ENCODE assay signal across 8 cellular contexts in genomic region chr11:67391304-67392181, GRCh38. TPM values are rescaled to one million over a fixed set of nuclear protein-coding genes. Genes with fewer than 3 reads are reported as not detected.
DNase-seq lines count a peak whose midpoint lies in the region; ATAC-seq and TF ChIP-seq lines count a peak whose summit lies in the region.

TSS of gene RAD9A (plus strand) at chr11:67391986. CDS start at chr11:67392045, 59 bp downstream.

- 0 to 2% (median 1%) methylated on average over 31 to 75 of the region's 75 CpGs for whole genome bisulfite sequencing in heart left ventricle, 4 donors

- H3K27ac ChIP-seq in heart left ventricle = peak within 1 kb of the TSS; percentile 45 to 93 (median 81)

- H3K36me3 Mint-ChIP-seq in T-cell (peaks cover 3% of the 10 kb centered on the region), type B pancreatic cell (no peaks in the 10 kb centered on the region)

- H3K36me3 ChIP-seq in adipocyte (ENCODE audit: control insufficient read depth, insufficient read depth, low read length, severe bottlenecking) = peaks cover 4% of the 10 kb centered on the region
- peaks cover 0 to 23% (median 7%) of the 10 kb centered on the region in 9 donors for H3K36me3 ChIP-seq in heart left ventricle

- H3K27ac Mint-ChIP-seq in T-cell (peak within 1 kb of the TSS; percentile 80 to 81), type B pancreatic cell (peak within 1 kb of the TSS; percentile 85)

- TF ChIP-seq CTCF in heart left ventricle (IDR thresholded peaks at IDR 0.05) (no peak), type B pancreatic cell (conservative IDR thresholded peaks at IDR 0.05) (no peak)

- no peaks in the 10 kb centered on the region for H3K27me3 Mint-ChIP-seq in T-cell
- H3K27me3 Mint-ChIP-seq in type B pancreatic cell = peaks cover 11% of the 10 kb centered on the region

- H3K9ac ChIP-seq in adipocyte (ENCODE audit: low read length) = peak within 1 kb of the TSS; percentile 90

- H3K4me1 ChIP-seq in adipocyte (ENCODE audit: control insufficient read depth, insufficient read depth, low read length) (peaks cover 6% of the 10 kb centered on the region), heart left ventricle (peaks cover 0 to 36% (median 16%) of the 10 kb centered on the region in 12 donors)

- TF ChIP-seq POLR2A in heart left ventricle (IDR thresholded peaks at IDR 0.05) = peak in 1 of 2 donors; percentile 79

- POLR2A ChIA-PET in T-cell (lab: Charles Lee) = interaction anchor here (0.6 to 1.1 kb wide), 2 partner anchors 11 to 114 kb away, joined by 3 to 10 read pairs; no protein-coding TSS in a partner anchor

- CTCF ChIA-PET in T-cell (lab: Charles Lee) = interaction anchor here (0.5 to 1.6 kb wide), 5 partner anchors 10 to 119 kb away, joined by 3 to 9 read pairs (median 5); partner anchors contain the start of genes POLD4 (in 1 of the 2) and PPP1CA (in 1 of the 2)

- H3K4me1 Mint-ChIP-seq in T-cell = peaks cover 40 to 44% (median 41%) of the 10 kb centered on the region in 3 donors
- H3K4me1 Mint-ChIP-seq in type B pancreatic cell (ENCODE audit: unreplicated experiment) = peaks cover 18% of the 10 kb centered on the region

- DNase-seq in GM04503 (ENCODE audit: low read depth) (peak; percentile 61), NCI-H1436 (lab: John Stamatoyannopoulos, UW) (peak; percentile 96), T-cell (peak; percentile 81 to 93 (median 89)), adipocyte (ENCODE audit: low read depth) (peak; percentile 98), heart left ventricle (peak; percentile 96 to 99 (median 97)), posterior cingulate gyrus (peak; percentile 91 to 99 (median 94)), type B pancreatic cell (ENCODE audit: extremely low spot score, unreplicated experiment) (peak; percentile 96)

- H3K4me3 ChIP-seq in adipocyte (ENCODE audit: low read length) (peak within 1 kb of the TSS; percentile 94), heart left ventricle (peak within 1 kb of the TSS; percentile 51 to 93 (median 78))

- H3K9me3 Mint-ChIP-seq in T-cell = no peaks in the 10 kb centered on the region
- no peaks in the 10 kb centered on the region for H3K9me3 Mint-ChIP-seq in type B pancreatic cell

- no peaks in the 10 kb centered on the region for H3K9me3 ChIP-seq in adipocyte (ENCODE audit: control insufficient read depth, low read length)
- H3K9me3 ChIP-seq in heart left ventricle = no peaks in the 10 kb centered on the region

- intact Hi-C loops in heart left ventricle (cut with DNase I) = loop anchor here in 6 of 10 donors (2.0 to 5.0 kb wide), 3 partner anchors 91 to 116 kb away; partner anchors contain the start of genes CDK2AP2 (in 3 of the 6), PITPNM1 (in 3 of the 6) and AIP (in 1 of the 6)
- intact Hi-C loops in posterior cingulate gyrus (cut with DNase I) = loop anchor here (1.0 to 2.0 kb wide), 2 partner anchors 10 to 37 kb away; partner anchors contain the start of genes PPP1CA and RPS6KB2

- peak; percentile 78 for ATAC-seq in HG02642 (IDR thresholded peaks at IDR 0.05; ENCODE audit: poor library complexity, unreplicated experiment)
- ATAC-seq in T-cell (replicated peaks in 1 of 4) = peak; percentile 82 to 88 (median 83)
- ATAC-seq in heart left ventricle = peak; percentile 65 to 89 (median 86)

- H3K4me3 Mint-ChIP-seq in T-cell (peak within 1 kb of the TSS; percentile 85 to 87 (median 85)), type B pancreatic cell (peak within 1 kb of the TSS; percentile 92)

- H3K27me3 ChIP-seq in adipocyte (replicated peaks; ENCODE audit: control insufficient read depth, insufficient read depth, low read length) (no peaks in the 10 kb centered on the region), heart left ventricle (no peaks in the 10 kb centered on the region)

RNA-seq across cellular contexts. Expression of gene RAD9A, which starts in this region (rescaled TPM):
- 10 to 100 TPM; 34.9 to 63.8 (median 56.2) TPM for total RNA-seq in T-cell
- 1 to 10 TPM; 3.5 to 9.1 (median 5.8) TPM for total RNA-seq in heart left ventricle
- polyA plus RNA-seq in heart left ventricle = 1 to 10 TPM; 7.6 to 8.0 TPM
- total RNA-seq in type B pancreatic cell (ENCODE audit: low replicate concordance) = 29.5 and 41.2 TPM in 2 replicates

Comparison
In these comparisons a context has a peak if more than half of its experiments do, and no peak if none do; other contexts are left out.
1. Peak in every context shown above with its lines: DNase-seq, ATAC-seq, H3K4me3 ChIP-seq and H3K27ac ChIP-seq.